In the genomic region with DNA sequence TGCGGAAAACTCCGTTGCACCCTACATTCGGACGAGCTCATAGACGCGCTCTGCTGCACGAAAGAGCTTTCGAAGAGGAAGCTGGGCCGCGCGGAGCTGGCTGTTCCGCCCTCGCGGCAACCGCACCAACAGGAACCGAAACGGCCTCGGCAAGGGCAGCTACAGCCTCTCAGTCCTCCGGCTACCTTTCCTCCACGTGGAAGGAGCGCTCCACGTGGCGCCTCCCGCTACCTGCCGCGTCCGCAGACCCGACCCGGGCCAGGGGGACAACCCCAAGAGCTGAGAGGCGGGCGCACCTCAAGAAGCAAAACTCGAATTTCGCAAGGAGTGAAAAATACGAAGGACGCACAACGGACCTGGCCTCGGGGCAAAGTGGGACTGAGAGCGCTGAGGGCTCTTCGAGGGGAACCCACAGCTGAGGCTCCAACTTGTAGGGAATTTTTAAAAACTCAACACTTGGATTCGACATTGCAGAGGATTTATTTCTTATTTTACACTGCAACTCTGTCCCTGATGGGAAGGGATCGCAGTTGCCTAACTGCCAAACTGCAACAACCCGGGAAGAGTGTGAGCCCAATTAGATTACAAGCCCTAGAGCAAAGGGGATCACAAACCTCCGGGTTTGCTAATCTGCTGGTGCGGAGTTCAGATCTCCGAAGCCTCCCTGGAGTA, we compare ENCODE assay signal across 8 cellular contexts. TPM values are rescaled to one million over a fixed set of nuclear protein-coding genes. Genes with fewer than 3 reads are reported as not detected.
A peak's percentile ranks its signal among the peaks of the same experiment; 100 is the strongest.
DNase-seq lines count a peak whose midpoint lies in the region; ATAC-seq lines count a peak whose summit lies in the region.

No MANE protein-coding gene starts in this region.

- peaks cover 25% of the 10 kb centered on the region for H3K4me1 ChIP-seq in CD4-positive, alpha-beta memory T cell (ENCODE audit: insufficient read depth, low read length)
- H3K4me1 ChIP-seq in neuronal stem cell (ENCODE audit: control insufficient read depth in 2 of 2, insufficient read depth in 1 of 2, low read depth in 1 of 2, low read length in 2 of 2), result peaks cover 0 to 9% of the 10 kb centered on the region in 2 donors

- H3K4me1 Mint-ChIP-seq in CD4-positive, alpha-beta memory T cell, result peaks cover 10 to 43% (median 24%) of the 10 kb centered on the region in 4 donors
- H3K4me1 Mint-ChIP-seq in activated CD4-positive, alpha-beta memory T cell treated with anti-CD3 and anti-CD28 coated beads for 36 hours (ENCODE audit: low read depth), result peaks cover 31% of the 10 kb centered on the region

- DNase-seq in CD4-positive, alpha-beta memory T cell, result peak in 2 of 5 donors; percentile 2 to 4
- DNase-seq in activated CD4-positive, alpha-beta memory T cell treated with anti-CD3 and anti-CD28 coated beads for 36 hours, result peak; percentile 58
- DNase-seq in fibroblast of peridontal ligament (ENCODE audit: extremely low read depth) (peak; percentile 20), neuronal stem cell (ENCODE audit: low spot score) (no peak), HuH-7.5 (ENCODE audit: low spot score) (no peak), NCI-H146 (lab: John Stamatoyannopoulos, UW) (no peak)

- no peak overlapping the region for H3K27ac Mint-ChIP-seq in CD4-positive, alpha-beta memory T cell
- no peak overlapping the region for H3K27ac Mint-ChIP-seq in activated CD4-positive, alpha-beta memory T cell treated with anti-CD3 and anti-CD28 coated beads for 36 hours

- CTCF ChIA-PET in CD4-positive, alpha-beta memory T cell (lab: Charles Lee; ENCODE audit: partially characterized antibody), result interaction anchor here (0.7 to 1.3 kb wide), 2 partner anchors 12 to 767 kb away, joined by 3 read pairs; no protein-coding TSS in a partner anchor
- CTCF ChIA-PET in activated CD4-positive, alpha-beta memory T cell treated with anti-CD3 and anti-CD28 coated beads for 36 hours (lab: Charles Lee), result interaction anchor here (0.7 kb wide), 1 partner anchor 13 kb away, joined by 3 read pairs; no protein-coding TSS in a partner anchor

- H3K27me3 ChIP-seq in CD4-positive, alpha-beta memory T cell (ENCODE audit: insufficient read depth, low read length), result peaks cover 31% of the 10 kb centered on the region
- H3K27me3 ChIP-seq in neuronal stem cell (ENCODE audit: control insufficient read depth in 3 of 3, insufficient read depth in 3 of 3, low read depth in 1 of 3, low read length in 3 of 3), result peaks cover 0 to 96% (median 12%) of the 10 kb centered on the region in 3 experiments

- POLR2A ChIA-PET in CD4-positive, alpha-beta memory T cell (lab: Charles Lee; ENCODE audit: partially characterized antibody), result no interaction called here
- POLR2A ChIA-PET in activated CD4-positive, alpha-beta memory T cell treated with anti-CD3 and anti-CD28 coated beads for 36 hours (lab: Charles Lee), result no interaction called here

- peak; percentile 96 for ATAC-seq in GM19351 (IDR thresholded peaks at IDR 0.05; ENCODE audit: unreplicated experiment)
- ATAC-seq in HG03432 (IDR thresholded peaks at IDR 0.05; ENCODE audit: unreplicated experiment), result peak; percentile 99

- H2BK15ac ChIP-seq in neuronal stem cell (ENCODE audit: low read length), result peak overlapping the region; percentile 95

- H3K23ac ChIP-seq in neuronal stem cell (ENCODE audit: low read depth, low read length, poor library complexity), result peak overlapping the region; percentile 71

- peaks cover 48 to 62% of the 10 kb centered on the region in 2 donors for H3K27me3 Mint-ChIP-seq in CD4-positive, alpha-beta memory T cell
- H3K27me3 Mint-ChIP-seq in activated CD4-positive, alpha-beta memory T cell treated with anti-CD3 and anti-CD28 coated beads for 36 hours, result peaks cover 67% of the 10 kb centered on the region

- no peak overlapping the region for H4K91ac ChIP-seq in neuronal stem cell (ENCODE audit: low read depth, low read length, poor library complexity)

- peak overlapping the region; percentile 49 to 81 (median 71) for H3K4me3 Mint-ChIP-seq in CD4-positive, alpha-beta memory T cell
- H3K4me3 Mint-ChIP-seq in activated CD4-positive, alpha-beta memory T cell treated with anti-CD3 and anti-CD28 coated beads for 36 hours, result peak overlapping the region; percentile 56

- peak overlapping the region; percentile 90 for H3K4ac ChIP-seq in neuronal stem cell (ENCODE audit: low read length)

- no CpG with 5 or more reads among the region's 45 CpGs for WGBS in neuronal stem cell (ENCODE audit: extremely low coverage in 2 of 2, insufficient read length in 2 of 2, insufficient replicate concordance in 1 of 2), 2 donors

- peak overlapping the region; percentile 83 for H2AFZ ChIP-seq in neuronal stem cell (ENCODE audit: low read length)

- peak overlapping the region; percentile 82 for H3K4me2 ChIP-seq in neuronal stem cell (ENCODE audit: insufficient read depth, low read length, poor library complexity, severe bottlenecking)

- H3K14ac ChIP-seq in neuronal stem cell (ENCODE audit: low read length), result peak overlapping the region; percentile 39

- intact Hi-C loops in CD4-positive, alpha-beta memory T cell (cut with micrococcal nuclease), result no loop called here
- intact Hi-C loops in activated CD4-positive, alpha-beta memory T cell treated with anti-CD3 and anti-CD28 coated beads for 36 hours (cut with micrococcal nuclease), result loop anchor here (5.0 kb wide), 1 partner anchor 298 kb away; the partner anchor contains the start of gene NKX2-3

- peak overlapping the region; percentile 24 to 36 for H3K4me3 ChIP-seq in CD4-positive, alpha-beta memory T cell (ENCODE audit: low read length in 2 of 2)
- H3K4me3 ChIP-seq in neuronal stem cell (ENCODE audit: low read length in 2 of 2), result peak overlapping the region in 1 of 2 donors; percentile 82

- no peaks in the 10 kb centered on the region for H3K36me3 Mint-ChIP-seq in CD4-positive, alpha-beta memory T cell
- H3K36me3 Mint-ChIP-seq in activated CD4-positive, alpha-beta memory T cell treated with anti-CD3 and anti-CD28 coated beads for 36 hours, result no peaks in the 10 kb centered on the region

- peak overlapping the region; percentile 85 for H2BK12ac ChIP-seq in neuronal stem cell (ENCODE audit: low read length)

- peak overlapping the region; percentile 93 for H3K9ac ChIP-seq in neuronal stem cell (ENCODE audit: low read depth, low read length, poor library complexity)

- no peaks in the 10 kb centered on the region for H3K9me3 Mint-ChIP-seq in CD4-positive, alpha-beta memory T cell
- no peaks in the 10 kb centered on the region for H3K9me3 Mint-ChIP-seq in activated CD4-positive, alpha-beta memory T cell treated with anti-CD3 and anti-CD28 coated beads for 36 hours

- H2AK5ac ChIP-seq in neuronal stem cell (ENCODE audit: low read depth, low read length), result peak overlapping the region; percentile 69

- H3K27ac ChIP-seq in CD4-positive, alpha-beta memory T cell (ENCODE audit: low read depth, low read length), result no peak overlapping the region
- H3K27ac ChIP-seq in neuronal stem cell (replicated peaks; ENCODE audit: low read length), result peak overlapping the region; percentile 68

- H2BK120ac ChIP-seq in neuronal stem cell (ENCODE audit: low read depth, low read length), result peak overlapping the region; percentile 93

- H2BK5ac ChIP-seq in neuronal stem cell (ENCODE audit: low read length), result peak overlapping the region; percentile 93

- H3K79me1 ChIP-seq in neuronal stem cell (ENCODE audit: low read depth, low read length), result no peaks in the 10 kb centered on the region

- H3K9me3 ChIP-seq in CD4-positive, alpha-beta memory T cell (ENCODE audit: control insufficient read depth in 1 of 2, low read length in 2 of 2), result no peaks in the 10 kb centered on the region
- no peaks in the 10 kb centered on the region for H3K9me3 ChIP-seq in neuronal stem cell (replicated peaks in 1 of 2; ENCODE audit: control insufficient read depth in 2 of 2, insufficient read depth in 1 of 2, low read depth in 1 of 2, low read length in 2 of 2)

- H3K18ac ChIP-seq in neuronal stem cell (ENCODE audit: low read length), result peak overlapping the region; percentile 100

- H3K36me3 ChIP-seq in CD4-positive, alpha-beta memory T cell (ENCODE audit: insufficient read depth, low read length), result no peaks in the 10 kb centered on the region
- H3K36me3 ChIP-seq in neuronal stem cell (replicated peaks in 1 of 2; ENCODE audit: control insufficient read depth in 2 of 2, insufficient read depth in 2 of 2, low read length in 2 of 2), result no peaks in the 10 kb centered on the region

- peak overlapping the region; percentile 3 for H4K8ac ChIP-seq in neuronal stem cell (ENCODE audit: low read depth, low read length)

RNA-seq across cellular contexts. Expression of gene HPSE2, which starts 1.4 kb away (rescaled TPM):
- under 1 TPM in 1 of 2 experiments, not detected in 1; 0.12 TPM for total RNA-seq in CD4-positive, alpha-beta memory T cell
- polyA plus RNA-seq in CD4-positive, alpha-beta memory T cell, result under 1 TPM in 1 of 2 donors, not detected in 1; 0.09 TPM
- not detected for total RNA-seq in activated CD4-positive, alpha-beta memory T cell treated with anti-CD3 and anti-CD28 coated beads for 36 hours
- polyA plus RNA-seq in neuronal stem cell (2013, experiment 1 of 2), result 29.1 TPM
- 28.3 TPM for polyA plus RNA-seq in neuronal stem cell (2013, experiment 2 of 2)

Comparison
In these comparisons a context has a peak if more than half of its experiments do, and no peak if none do; other contexts are left out.
1. DNase-seq: peak in activated CD4-positive, alpha-beta memory T cell treated with anti-CD3 and anti-CD28 coated beads for 36 hours (single experiment) and fibroblast of peridontal ligament (single experiment); none in neuronal stem cell (single experiment), HuH-7.5 (single experiment) and NCI-H146 (single experiment).